22 cellular contexts compared by ENCODE assay signal in genomic region chr15:41473418-41473817, GRCh38. TPM values are rescaled to one million over a fixed set of nuclear protein-coding genes. Genes with fewer than 3 reads are reported as not detected.
"Had no signal": no experiment of that assay in that cellular context is flagged by ENCODE, and none has a peak within 500 bp of the region (broad histone marks: within the 10 kb centered on the region; RNA-seq: fewer than 3 reads in every experiment).

No MANE protein-coding gene starts in this region.

- H3K27ac ChIP-seq: heart left ventricle, left lung, ovary, sigmoid colon, tibial nerve, uterus had no signal

- H3K27me3 ChIP-seq: heart left ventricle, left lung, ovary, sigmoid colon, tibial nerve, uterus had no signal

- H3K4me1 ChIP-seq: sigmoid colon, tibial nerve, uterus had no signal

- H3K4me3 ChIP-seq: heart left ventricle, left lung, lung, ovary, sigmoid colon, smooth muscle cell, tibial nerve, uterus had no signal

- H3K36me3 ChIP-seq: ovary, uterus had no signal

- H3K9me3 ChIP-seq: heart left ventricle, left lung, ovary, sigmoid colon, tibial nerve, uterus had no signal

- ATAC-seq: heart left ventricle; left lung; naive thymus-derived CD4-positive, alpha-beta T cell; natural killer cell treated with Interleukin-12 subunit alpha and Interleukin-12 subunit beta and Interleukin-15 and Interleukin-18, amount 100 ng/mL, for 72 hours; right cardiac atrium; stimulated activated memory B cell treated with anti-CD40 and anti-IgM and Interleukin-4, amounts not matched to agents 10 μg/mL and 1 μg/mL and 100 μg/mL, for 72 hours; stimulated activated naive CD8-positive, alpha-beta T cell treated with anti-CD3 and anti-CD28 coated beads, Interleukin-15, amount 100 ng/mL, for 72 hours had no signal

- DNase-seq: heart left ventricle; hypothalamus; immature natural killer cell; left lung; mesendoderm; naive thymus-derived CD4-positive, alpha-beta T cell; ovary; right cardiac atrium; stimulated activated CD4-positive, alpha-beta T cell treated with anti-CD3 and anti-CD28 coated beads, Interleukin-1b, Interleukin-23, amount 100 ng/mL, for 48 hours; stimulated activated CD4-positive, alpha-beta T cell treated with anti-CD3 and anti-CD28 coated beads, Interleukin-2, amount 100 ng/mL, for 48 hours; stimulated activated CD4-positive, alpha-beta T cell treated with anti-CD3 and anti-CD28 coated beads, Interleukin-4, amount 100 ng/mL, for 4 hours; stimulated activated CD8-positive, alpha-beta memory T cell treated with anti-CD3 and anti-CD28 coated beads, Interleukin-4, amount 100 ng/mL, for 48 hours; stimulated activated naive CD4-positive, alpha-beta T cell treated with Interleukin-2 at 50 U/mL for 16 hours; stimulated activated naive CD8-positive, alpha-beta T cell treated with anti-CD3 and anti-CD28 coated beads, Interleukin-15, amount 100 ng/mL, for 72 hours; substantia nigra; uterus had no signal

RNA-seq across cellular contexts. Expression of gene ITPKA, which starts 20.3 kb away (rescaled TPM):
- total RNA-seq: tibial nerve had no signal
